9 cellular contexts compared by ENCODE assay signal in genomic region chr3:4740397-4741105, GRCh38.
DNase-seq lines count a peak whose midpoint lies in the region; ATAC-seq, FAIRE-seq and TF ChIP-seq lines count a peak whose summit lies in the region.
"Had no signal": no experiment of that assay in that cellular context is flagged by ENCODE, and none has a peak within 500 bp of the region (broad histone marks: within the 10 kb centered on the region; RNA-seq: fewer than 3 reads in every experiment).

No MANE protein-coding gene starts in this region.

- TF ChIP-seq RAD21 in liver (IDR thresholded peaks at IDR 0.05) (no peak), HepG2 (CRISPR knock-in tag; IDR thresholded peaks at IDR 0.05) (no peak)

- peaks cover 50 to 71% (median 59%) of the 10 kb centered on the region in 7 donors for H3K4me1 Mint-ChIP-seq in naive thymus-derived CD4-positive, alpha-beta T cell

- peaks cover 7 to 64% (median 52%) of the 10 kb centered on the region in 5 donors for H3K36me3 Mint-ChIP-seq in naive thymus-derived CD4-positive, alpha-beta T cell

- H3K79me2 ChIP-seq in HepG2 (ENCODE audit: insufficient read depth, low read length) = no peaks in the 10 kb centered on the region

- WGBS in liver = 73% methylated on average over 13 of the region's 13 CpGs
- WGBS in HepG2 (ENCODE audit: low lambda C conversion rate) = 87% methylated on average over 13 of the region's 13 CpGs

- ATAC-seq in HepG2 = no peak
- no peak for ATAC-seq in naive thymus-derived CD4-positive, alpha-beta T cell
- ATAC-seq in GM19328 (IDR thresholded peaks at IDR 0.05; ENCODE audit: unreplicated experiment) = no peak
- ATAC-seq in HG03280 (IDR thresholded peaks at IDR 0.05; ENCODE audit: unreplicated experiment) = no peak
- ATAC-seq in HG02981 (IDR thresholded peaks at IDR 0.05; ENCODE audit: unreplicated experiment) = no peak

- no peak for FAIRE-seq in HepG2 (lab: Jason Lieb, UNC)

- TF ChIP-seq EP300 in HepG2 (IDR thresholded peaks at IDR 0.05; ENCODE audit: low read depth in 2 of 2, low read length in 2 of 2) = no peak
- no peak for TF ChIP-seq EP300 in HepG2 (CRISPR knock-in tag; IDR thresholded peaks at IDR 0.05; ENCODE audit: borderline replicate concordance)

- H3K27ac Mint-ChIP-seq in naive thymus-derived CD4-positive, alpha-beta T cell = peak overlapping the region; percentile 16 to 94 (median 67)

- H3K9ac ChIP-seq in liver (ENCODE audit: low read depth in 1 of 2, low read length in 2 of 2) (no peak overlapping the region), HepG2 (ENCODE audit: insufficient read depth, low read depth, low read length) (no peak overlapping the region)

- POLR2A ChIA-PET in HepG2 (lab: Yijun Ruan, JAX) = no interaction called here
- POLR2A ChIA-PET in naive thymus-derived CD4-positive, alpha-beta T cell (lab: Charles Lee) = interaction anchor here (1.0 kb wide), 1 partner anchor 8 kb away, joined by 4 read pairs; no protein-coding TSS in a partner anchor

- H3K27ac ChIP-seq in liver (ENCODE audit: low read depth in 1 of 2, low read length in 2 of 2) (peak overlapping the region; percentile 94 to 96), HepG2 (ENCODE audit: extremely low read length, insufficient read depth, low read length) (no peak overlapping the region), coronary artery (peak overlapping the region; percentile 89 to 94)
- no peak overlapping the region for H3K27ac ChIP-seq in naive thymus-derived CD4-positive, alpha-beta T cell (ENCODE audit: low read depth, low read length)

- BruUV-seq in HepG2 (replicated peaks; lab: Mats Ljungman, UMichigan) = no TSS peak

- no peaks in the 10 kb centered on the region for H4K20me1 ChIP-seq in HepG2 (ENCODE audit: insufficient read depth, low read length)

- peak overlapping the region; percentile 57 to 77 (median 72) for H3K4me3 Mint-ChIP-seq in naive thymus-derived CD4-positive, alpha-beta T cell

- intact Hi-C loops in HepG2 (cut with micrococcal nuclease; ENCODE audit: unreplicated experiment) = loop anchor here (10.0 kb wide), 1 partner anchor 1566 kb away; the partner anchor contains the start of gene CRBN
- intact Hi-C loops in naive thymus-derived CD4-positive, alpha-beta T cell (cut with micrococcal nuclease) = loop anchor here in 1 of 2 donors (1.0 to 2.0 kb wide), 3 partner anchors 36 to 238 kb away; no protein-coding TSS in a partner anchor

- H2AFZ ChIP-seq in HepG2 (ENCODE audit: low read length) = no peak overlapping the region

- H3K36me3 ChIP-seq in liver (ENCODE audit: control insufficient read depth in 4 of 4, insufficient read depth in 3 of 4, low read depth in 1 of 4, low read length in 3 of 4) (peaks cover 0 to 4% (median 0%) of the 10 kb centered on the region in 4 donors), HepG2 (replicated peaks in 1 of 2; ENCODE audit: control insufficient read depth in 1 of 2, insufficient read depth in 2 of 2, low read length in 2 of 2) (peaks cover 0 to 5% of the 10 kb centered on the region in 2 experiments; a peak in 2 of 5 replicates)
- peaks cover 0 to 16% (median 0%) of the 10 kb centered on the region in 3 experiments for H3K36me3 ChIP-seq in naive thymus-derived CD4-positive, alpha-beta T cell (ENCODE audit: control insufficient read depth in 2 of 3, insufficient read depth in 3 of 3, low read length in 3 of 3)

- no peak overlapping the region for H3K4me2 ChIP-seq in HepG2 (ENCODE audit: low read depth, low read length)

- H3K4me3 ChIP-seq in liver (ENCODE audit: low read depth in 1 of 3, low read length in 3 of 3) = no peak overlapping the region
- no peak overlapping the region for H3K4me3 ChIP-seq in HepG2 (replicated peaks in 1 of 3; ENCODE audit: insufficient read depth in 1 of 3, low read depth in 2 of 3, low read length in 3 of 3)
- no peak overlapping the region for H3K4me3 ChIP-seq in coronary artery
- peak overlapping the region; percentile 25 for H3K4me3 ChIP-seq in naive thymus-derived CD4-positive, alpha-beta T cell (ENCODE audit: low read length)

- peaks cover 0 to 20% (median 8%) of the 10 kb centered on the region in 4 donors for H3K4me1 ChIP-seq in liver (ENCODE audit: control insufficient read depth in 4 of 4, insufficient read depth in 4 of 4, low read length in 3 of 4)
- H3K4me1 ChIP-seq in HepG2 (ENCODE audit: insufficient read depth, low read length) = peaks cover 41% of the 10 kb centered on the region
- H3K4me1 ChIP-seq in naive thymus-derived CD4-positive, alpha-beta T cell (ENCODE audit: control insufficient read depth in 2 of 2, insufficient read depth in 2 of 2, low read length in 2 of 2) = peaks cover 44% of the 10 kb centered on the region in 2 donors

- H3K27me3 ChIP-seq in liver (ENCODE audit: control insufficient read depth in 4 of 4, insufficient read depth in 4 of 4, low read length in 3 of 4) (no peaks in the 10 kb centered on the region), HepG2 (ENCODE audit: control insufficient read depth in 1 of 2, insufficient read depth in 2 of 2, low read length in 2 of 2) (no peaks in the 10 kb centered on the region)
- no peaks in the 10 kb centered on the region for H3K27me3 ChIP-seq in naive thymus-derived CD4-positive, alpha-beta T cell (ENCODE audit: control insufficient read depth in 2 of 2, insufficient read depth in 2 of 2, low read length in 2 of 2)

- peaks cover 0 to 10% (median 4%) of the 10 kb centered on the region in 11 donors for H3K9me3 Mint-ChIP-seq in naive thymus-derived CD4-positive, alpha-beta T cell

- TF ChIP-seq CTCF in liver (IDR thresholded peaks at IDR 0.05; ENCODE audit: low read depth, low read length, missing input control) (no peak), HepG2 (CRISPR knock-in tag; IDR thresholded peaks at IDR 0.05) (no peak), coronary artery (IDR thresholded peaks at IDR 0.05) (no peak)

- H3K9me3 ChIP-seq in liver (ENCODE audit: control insufficient read depth in 4 of 4, low read length in 3 of 4) (no peaks in the 10 kb centered on the region), HepG2 (ENCODE audit: low read length) (no peaks in the 10 kb centered on the region)
- peaks cover 0 to 10% (median 0%) of the 10 kb centered on the region in 3 experiments for H3K9me3 ChIP-seq in naive thymus-derived CD4-positive, alpha-beta T cell (ENCODE audit: control insufficient read depth in 2 of 3, low read length in 3 of 3)

- in situ Hi-C loops in HepG2 (cut with HindIII; ENCODE audit: extremely low pct_ligation_motif_present, low pct_unique_long_range_greater_than_20kb) = no loop called here

- no peak for TF ChIP-seq POLR2A in HepG2 (IDR thresholded peaks at IDR 0.05; ENCODE audit: insufficient read depth in 1 of 2, low read depth in 2 of 2, low read length in 2 of 2)

- CTCF ChIA-PET in HepG2 (lab: Yijun Ruan, JAX; ENCODE audit: low intra/inter-chr PET ratio, low total read pairs) = no interaction called here
- CTCF ChIA-PET in naive thymus-derived CD4-positive, alpha-beta T cell (lab: Charles Lee) = no interaction called here

- DNase-seq in HepG2 (ENCODE audit: low spot score) (no peak), coronary artery (ENCODE audit: low spot score) (peak; percentile 73), COLO829 (ENCODE audit: low spot score) (no peak)
- DNase-seq in naive thymus-derived CD4-positive, alpha-beta T cell = peak in 1 of 9 donors; percentile 9
- DNase-seq: C1 segment of cervical spinal cord had no signal

- no peaks in the 10 kb centered on the region for H3K27me3 Mint-ChIP-seq in naive thymus-derived CD4-positive, alpha-beta T cell

TF ChIP-seq in liver, 16 proteins besides CTCF, POLR2A, EP300 and RAD21:
- TF ChIP-seq YY1 (IDR thresholded peaks at IDR 0.05) (no peak), JUND (IDR thresholded peaks at IDR 0.05) (no peak), GABPA (IDR thresholded peaks at IDR 0.05 in 1 of 2, conservative IDR thresholded peaks at IDR 0.05 in 1 of 2) (no peak), TAF1 (conservative IDR thresholded peaks at IDR 0.05) (no peak), FOXA2 (IDR thresholded peaks at IDR 0.05) (no peak), NR2F2 (IDR thresholded peaks at IDR 0.05) (no peak)

TF ChIP-seq in HepG2, 621 proteins besides CTCF, POLR2A, EP300 and RAD21:
- no peak for TF ChIP-seq GZF1 (CRISPR knock-in tag; IDR thresholded peaks at IDR 0.05)

Comparison
In these comparisons a context has a peak if more than half of its experiments do, and no peak if none do; other contexts are left out.
1. H3K27ac ChIP-seq: peak in liver (2 of 2) and coronary artery (2 of 2); none in HepG2 (single experiment) and naive thymus-derived CD4-positive, alpha-beta T cell (single experiment).